1 cellular context compared by ENCODE assay signal in genomic region chr16:27330542-27330941, GRCh38.
TF ChIP-seq lines count a peak whose summit lies in the region.

No MANE protein-coding gene starts in this region.

TF ChIP-seq in HepG2, 621 proteins besides CTCF, POLR2A, EP300 and RAD21 (continued from another document):
- TF ChIP-seq, protein P1, sequence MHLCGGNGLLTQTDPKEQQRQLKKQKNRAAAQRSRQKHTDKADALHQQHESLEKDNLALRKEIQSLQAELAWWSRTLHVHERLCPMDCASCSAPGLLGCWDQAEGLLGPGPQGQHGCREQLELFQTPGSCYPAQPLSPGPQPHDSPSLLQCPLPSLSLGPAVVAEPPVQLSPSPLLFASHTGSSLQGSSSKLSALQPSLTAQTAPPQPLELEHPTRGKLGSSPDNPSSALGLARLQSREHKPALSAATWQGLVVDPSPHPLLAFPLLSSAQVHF (CRISPR knock-in tag; IDR thresholded peaks at IDR 0.05): no peak
- TF ChIP-seq TMF1 (CRISPR knock-in tag; IDR thresholded peaks at IDR 0.05; ENCODE audit: low read depth): no peak
- TF ChIP-seq, protein P2, sequence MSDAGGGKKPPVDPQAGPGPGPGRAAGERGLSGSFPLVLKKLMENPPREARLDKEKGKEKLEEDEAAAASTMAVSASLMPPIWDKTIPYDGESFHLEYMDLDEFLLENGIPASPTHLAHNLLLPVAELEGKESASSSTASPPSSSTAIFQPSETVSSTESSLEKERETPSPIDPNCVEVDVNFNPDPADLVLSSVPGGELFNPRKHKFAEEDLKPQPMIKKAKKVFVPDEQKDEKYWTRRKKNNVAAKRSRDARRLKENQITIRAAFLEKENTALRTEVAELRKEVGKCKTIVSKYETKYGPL (CRISPR knock-in tag; IDR thresholded peaks at IDR 0.05): no peak
- TF ChIP-seq NR2F6 (IDR thresholded peaks at IDR 0.05): no peak
- TF ChIP-seq NR2F6 (CRISPR knock-in tag; IDR thresholded peaks at IDR 0.05): no peak
- no peak for TF ChIP-seq KDM6A (CRISPR knock-in tag; IDR thresholded peaks at IDR 0.05; ENCODE audit: low read depth)
- TF ChIP-seq NR2F2 (IDR thresholded peaks at IDR 0.05; ENCODE audit: borderline replicate concordance, low read depth): no peak
- no peak for TF ChIP-seq RORA (CRISPR knock-in tag; IDR thresholded peaks at IDR 0.05)
- TF ChIP-seq, protein P3, sequence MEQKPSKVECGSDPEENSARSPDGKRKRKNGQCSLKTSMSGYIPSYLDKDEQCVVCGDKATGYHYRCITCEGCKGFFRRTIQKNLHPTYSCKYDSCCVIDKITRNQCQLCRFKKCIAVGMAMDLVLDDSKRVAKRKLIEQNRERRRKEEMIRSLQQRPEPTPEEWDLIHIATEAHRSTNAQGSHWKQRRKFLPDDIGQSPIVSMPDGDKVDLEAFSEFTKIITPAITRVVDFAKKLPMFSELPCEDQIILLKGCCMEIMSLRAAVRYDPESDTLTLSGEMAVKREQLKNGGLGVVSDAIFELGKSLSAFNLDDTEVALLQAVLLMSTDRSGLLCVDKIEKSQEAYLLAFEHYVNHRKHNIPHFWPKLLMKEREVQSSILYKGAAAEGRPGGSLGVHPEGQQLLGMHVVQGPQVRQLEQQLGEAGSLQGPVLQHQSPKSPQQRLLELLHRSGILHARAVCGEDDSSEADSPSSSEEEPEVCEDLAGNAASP (CRISPR knock-in tag; IDR thresholded peaks at IDR 0.05; ENCODE audit: borderline replicate concordance): no peak
- no peak for TF ChIP-seq ZNF709 (CRISPR knock-in tag; IDR thresholded peaks at IDR 0.05)
- TF ChIP-seq MIER3 (CRISPR knock-in tag; IDR thresholded peaks at IDR 0.05; ENCODE audit: borderline replicate concordance): no peak
